13 cellular contexts compared by ENCODE assay signal in the genomic region with DNA sequence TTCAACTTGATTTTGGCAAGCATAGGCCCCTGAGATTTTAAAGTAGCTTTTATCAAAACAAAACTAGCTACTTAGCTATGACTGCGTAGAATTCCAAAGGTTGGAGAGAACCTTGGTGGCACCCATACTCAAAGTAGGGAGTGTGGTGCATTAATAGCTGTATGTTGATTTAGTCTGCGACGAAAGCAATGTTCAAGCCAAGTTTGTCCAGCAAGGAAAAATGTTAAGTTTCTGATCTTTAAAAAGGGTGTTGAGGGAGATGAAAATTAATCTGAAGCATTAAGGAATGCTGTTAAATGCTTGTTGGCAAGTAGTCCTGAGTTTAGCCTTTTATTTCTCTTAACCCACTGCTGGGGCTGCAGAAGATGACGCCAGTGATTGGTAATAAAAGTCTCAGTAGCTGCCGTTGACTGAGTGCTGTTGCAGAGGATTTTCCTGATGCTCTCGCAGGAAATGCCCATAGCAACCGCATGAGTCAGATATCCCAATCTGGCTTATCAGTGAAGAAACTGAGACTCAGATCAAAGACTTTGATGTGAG.
DNase-seq lines count a peak whose midpoint lies in the region; ATAC-seq and TF ChIP-seq lines count a peak whose summit lies in the region.
"Had no signal": no experiment of that assay in that cellular context is flagged by ENCODE, and none has a peak within 500 bp of the region (broad histone marks: within the 10 kb centered on the region; RNA-seq: fewer than 3 reads in every experiment).

No MANE protein-coding gene starts in this region.

- no peak overlapping the region for H2AK5ac ChIP-seq in trophoblast cell (ENCODE audit: low read length)

- H3K4me3 ChIP-seq in BJ (ENCODE audit: low read depth, low read length), result no peak overlapping the region
- no peak overlapping the region for H3K4me3 ChIP-seq in SJSA1
- H3K4me3 ChIP-seq in fibroblast of mammary gland (ENCODE audit: control insufficient read depth, low read depth, low read length), result no peak overlapping the region
- no peak overlapping the region for H3K4me3 ChIP-seq in trophoblast cell (ENCODE audit: low read depth, low read length)

- no peak overlapping the region for H3K14ac ChIP-seq in trophoblast cell (ENCODE audit: low read length)

- H3K18ac ChIP-seq in trophoblast cell (ENCODE audit: low read length), result no peak overlapping the region

- H3K23ac ChIP-seq in trophoblast cell (ENCODE audit: low read length), result no peak overlapping the region

- DNase-seq in BJ (ENCODE audit: low read depth) (peak; percentile 31), SJSA1 (ENCODE audit: low read depth in 1 of 2, low spot score in 2 of 2) (peak; percentile 61 to 69), fibroblast of mammary gland (ENCODE audit: low read depth) (peak; percentile 78), trophoblast cell (peak; percentile 41 to 67), GF-D8 (lab: John Stamatoyannopoulos, UW) (no peak), KBM-7 (no peak)
- DNase-seq in stimulated activated CD4-positive, alpha-beta T cell treated with anti-CD3 and anti-CD28 coated beads, Interleukin-1b, Interleukin-23, amount 100 ng/mL, for 48 hours, result no peak
- DNase-seq: activated CD4-positive, alpha-beta T cell treated with anti-CD3 and anti-CD28 coated beads for 36 hours; Calu3; NCI-H1694 had no signal

- WGBS in trophoblast cell (ENCODE audit: extremely low coverage, insufficient coverage, insufficient read length), result no CpG with 5 or more reads among the region's 7 CpGs

- H3K27me3 ChIP-seq in BJ (ENCODE audit: control insufficient read depth, insufficient read depth, low read length) (no peaks in the 10 kb centered on the region), SJSA1 (replicated peaks) (no peaks in the 10 kb centered on the region), trophoblast cell (ENCODE audit: insufficient read depth, low read length) (no peaks in the 10 kb centered on the region)

- H2BK5ac ChIP-seq in trophoblast cell (ENCODE audit: low read depth, low read length, poor library complexity), result no peak overlapping the region

- in situ Hi-C loops in KBM-7 (cut with MboI; ENCODE audit: low pct_unique_long_range_greater_than_20kb, low sequenced_read_pairs), result no loop called here

- no peaks in the 10 kb centered on the region for H3K9me3 ChIP-seq in SJSA1 (replicated peaks)
- H3K9me3 ChIP-seq in trophoblast cell (ENCODE audit: insufficient read depth, low read depth, low read length), result no peaks in the 10 kb centered on the region

- H2AFZ ChIP-seq in trophoblast cell (ENCODE audit: insufficient read depth, low read length, poor library complexity), result no peak overlapping the region

- H4K8ac ChIP-seq in trophoblast cell (ENCODE audit: low read depth, low read length), result no peak overlapping the region

- no peaks in the 10 kb centered on the region for H3K79me2 ChIP-seq in trophoblast cell (ENCODE audit: control insufficient read depth, insufficient read depth, low read length, poor library complexity)

- peak overlapping the region; percentile 75 for H3K27ac ChIP-seq in SJSA1
- H3K27ac ChIP-seq in trophoblast cell (ENCODE audit: low read depth, low read length), result no peak overlapping the region
- H3K27ac ChIP-seq: HL-60 had no signal

- CTCF ChIA-PET in BJ (lab: Yijun Ruan, JAX), result interaction anchor here (0.6 to 1.2 kb wide), 2 partner anchors 179 to 220 kb away, joined by 3 read pairs; no protein-coding TSS in a partner anchor

- H3K9ac ChIP-seq in trophoblast cell (ENCODE audit: low read length), result no peak overlapping the region

- POLR2A ChIA-PET in BJ (lab: Charles Lee), result no interaction called here

- no peak overlapping the region for H3K4me2 ChIP-seq in trophoblast cell (ENCODE audit: low read length)

- H3K4me1 ChIP-seq in SJSA1 (replicated peaks) (peaks cover 46% of the 10 kb centered on the region), trophoblast cell (ENCODE audit: control insufficient read depth in 1 of 2, insufficient read depth in 2 of 2, low read length in 2 of 2) (peaks cover 5 to 6% of the 10 kb centered on the region in 2 experiments)

- TF ChIP-seq CTCF in BJ (IDR thresholded peaks at IDR 0.05; ENCODE audit: insufficient read depth, low read depth, low read length), result no peak
- no peak for TF ChIP-seq CTCF in fibroblast of mammary gland (conservative IDR thresholded peaks at IDR 0.05; ENCODE audit: control insufficient read depth, insufficient read depth, low read depth, low read length)

- no peak overlapping the region for H2BK12ac ChIP-seq in trophoblast cell (ENCODE audit: low read length)

- ATAC-seq in HG03196 (IDR thresholded peaks at IDR 0.05; ENCODE audit: unreplicated experiment), result no peak
- ATAC-seq: activated CD4-positive, alpha-beta T cell treated with anti-CD3 and anti-CD28 coated beads for 36 hours; Panc1 had no signal

- no peak overlapping the region for H4K91ac ChIP-seq in trophoblast cell (ENCODE audit: low read depth, low read length)

- no peak overlapping the region for H2BK120ac ChIP-seq in trophoblast cell (ENCODE audit: insufficient read depth, low read length, poor library complexity)

- H4K12ac ChIP-seq in trophoblast cell (ENCODE audit: low read depth, low read length), result no peak overlapping the region

- no peaks in the 10 kb centered on the region for H3K79me1 ChIP-seq in trophoblast cell (ENCODE audit: low read length)

- no peak overlapping the region for H3K4ac ChIP-seq in trophoblast cell (ENCODE audit: low read depth, low read length)

- H3K36me3 ChIP-seq in BJ (ENCODE audit: control insufficient read depth, insufficient read depth, low read length) (no peaks in the 10 kb centered on the region), SJSA1 (no peaks in the 10 kb centered on the region), trophoblast cell (ENCODE audit: control insufficient read depth in 1 of 2, insufficient read depth in 2 of 2, low read length in 2 of 2) (no peaks in the 10 kb centered on the region)

Comparison
In these comparisons a context has a peak if more than half of its experiments do, and no peak if none do; other contexts are left out.
1. DNase-seq: peak in BJ (single experiment), SJSA1 (2 of 2), fibroblast of mammary gland (single experiment) and trophoblast cell (2 of 2); none in stimulated activated CD4-positive, alpha-beta T cell treated with anti-CD3 and anti-CD28 coated beads, Interleukin-1b, Interleukin-23, amount 100 ng/mL, for 48 hours (single experiment), GF-D8 (single experiment) and KBM-7 (single experiment).